13 cellular contexts compared by ENCODE assay signal in genomic region chr16:12188674-12189249, GRCh38.
DNase-seq lines count a peak whose midpoint lies in the region; TF ChIP-seq lines count a peak whose summit lies in the region.
"Had no signal": no experiment of that assay in that cellular context is flagged by ENCODE, and none has a peak within 500 bp of the region (broad histone marks: within the 10 kb centered on the region; RNA-seq: fewer than 3 reads in every experiment).

No MANE protein-coding gene starts in this region.

- POLR2A ChIA-PET in PC-9 (lab: Charles Lee; ENCODE audit: unreplicated experiment): interaction anchor here (0.6 kb wide), 1 partner anchor 922 kb away, joined by 3 read pairs; no protein-coding TSS in a partner anchor

- peak overlapping the region; percentile 27 for H3K4me2 ChIP-seq in PC-9
- H3K4me2 ChIP-seq in smooth muscle cell: no peak overlapping the region
- H3K4me2 ChIP-seq: neural progenitor cell had no signal

- DNase-seq in NCI-H2171 treated with DMSO at 0.1 percent for 48 hours (lab: John Stamatoyannopoulos, UW) (peak; percentile 27), NCI-H2171 (lab: John Stamatoyannopoulos, UW) (no peak), PC-9 (peak; percentile 27 to 69), fibroblast of the aortic adventitia (ENCODE audit: low read depth) (peak; percentile 14), smooth muscle cell (lab: John Stamatoyannopoulos, UW; ENCODE audit: unreplicated experiment) (no peak), NCI-H2029 treated with DMSO at 0.1 percent for 48 hours (lab: John Stamatoyannopoulos, UW) (no peak), NCI-H2227 (lab: John Stamatoyannopoulos, UW; ENCODE audit: unreplicated experiment) (no peak)
- DNase-seq in stimulated activated naive CD4-positive, alpha-beta T cell treated with Interleukin-2 at 50 U/mL for 16 hours (lab: John Stamatoyannopoulos, UW): no peak
- DNase-seq: activated B cell treated with CpG ODN at 0.5 μM for 24 hours; activated naive CD4-positive, alpha-beta T cell treated with anti-CD3 and anti-CD28 coated beads for 36 hours; Kasumi-1; NCI-H2081 treated with DMSO at 0.1 percent for 48 hours had no signal

- H3K36me3 ChIP-seq in PC-9 (ENCODE audit: low read depth) (no peaks in the 10 kb centered on the region), smooth muscle cell (ENCODE audit: low read depth) (no peaks in the 10 kb centered on the region)
- H3K36me3 ChIP-seq: neural progenitor cell had no signal

- H3F3A ChIP-seq in PC-9 (ENCODE audit: insufficient read depth, low read depth) (peaks cover 19% of the 10 kb centered on the region; the same call in 1 of the 2 replicates), smooth muscle cell (ENCODE audit: low read depth) (no peaks in the 10 kb centered on the region)

- CTCF ChIA-PET in PC-9 (lab: Charles Lee): interaction anchor here (0.6 kb wide), 1 partner anchor 341 kb away, joined by 8 read pairs; no protein-coding TSS in a partner anchor

- no peak overlapping the region for H2AFZ ChIP-seq in PC-9
- H2AFZ ChIP-seq in smooth muscle cell (ENCODE audit: low read depth): no peak overlapping the region
- H2AFZ ChIP-seq: neural progenitor cell had no signal

- H3K27me3 ChIP-seq in PC-9 (ENCODE audit: insufficient read depth, low read depth) (no peaks in the 10 kb centered on the region), smooth muscle cell (ENCODE audit: low read depth) (no peaks in the 10 kb centered on the region)
- H3K27me3 ChIP-seq: neural progenitor cell had no signal

- no peaks in the 10 kb centered on the region for H3K9me3 ChIP-seq in PC-9 (ENCODE audit: insufficient read depth, low read depth)
- H3K9me3 ChIP-seq in smooth muscle cell (replicated peaks; ENCODE audit: low read depth): no peaks in the 10 kb centered on the region

- BruUV-seq in PC-9 (replicated peaks; lab: Mats Ljungman, UMichigan): no TSS peak

- H4K20me1 ChIP-seq in PC-9 (ENCODE audit: insufficient read depth): no peaks in the 10 kb centered on the region
- H4K20me1 ChIP-seq in smooth muscle cell (ENCODE audit: low read depth): peaks cover 6% of the 10 kb centered on the region

- H3K79me2 ChIP-seq in PC-9 (ENCODE audit: low read depth) (no peaks in the 10 kb centered on the region), smooth muscle cell (ENCODE audit: low read depth) (no peaks in the 10 kb centered on the region)

- no peaks in the 10 kb centered on the region for H3K9me2 ChIP-seq in PC-9 (ENCODE audit: insufficient read depth)

- H3K4me3 ChIP-seq in PC-9: no peak overlapping the region
- H3K4me3 ChIP-seq in fibroblast of the aortic adventitia (ENCODE audit: low read depth, low read length): no peak overlapping the region
- no peak overlapping the region for H3K4me3 ChIP-seq in smooth muscle cell
- H3K4me3 ChIP-seq: neural progenitor cell had no signal

- H3K9ac ChIP-seq in smooth muscle cell (ENCODE audit: low read depth): no peak overlapping the region
- H3K9ac ChIP-seq: neural progenitor cell had no signal

- peak overlapping the region; percentile 67 for H3K27ac ChIP-seq in PC-9
- H3K27ac ChIP-seq in smooth muscle cell (ENCODE audit: low read depth): peak overlapping the region; percentile 46
- H3K27ac ChIP-seq: neural progenitor cell had no signal

- H3K4me1 ChIP-seq in PC-9 (replicated peaks; ENCODE audit: insufficient read depth) (peaks cover 33% of the 10 kb centered on the region), smooth muscle cell (ENCODE audit: low read depth) (peaks cover 7% of the 10 kb centered on the region)

- intact Hi-C loops in PC-9 (cut with micrococcal nuclease; ENCODE audit: unreplicated experiment): no loop called here

- TF ChIP-seq CTCF in PC-9 (conservative IDR thresholded peaks at IDR 0.05): no peak
- TF ChIP-seq CTCF in fibroblast of the aortic adventitia (IDR thresholded peaks at IDR 0.05; ENCODE audit: insufficient read depth, low read length): no peak
- no peak for TF ChIP-seq CTCF in smooth muscle cell (IDR thresholded peaks at IDR 0.05; ENCODE audit: borderline replicate concordance, insufficient read depth, poor library complexity, severe bottlenecking)

- WGBS in smooth muscle cell (ENCODE audit: low lambda C conversion rate): 60% methylated on average over 3 of the region's 3 CpGs

Comparison
In these comparisons a context has a peak if more than half of its experiments do, and no peak if none do; other contexts are left out.
1. DNase-seq: peak in NCI-H2171 treated with DMSO at 0.1 percent for 48 hours (single experiment), PC-9 (2 of 2) and fibroblast of the aortic adventitia (single experiment); none in NCI-H2171 (single experiment), smooth muscle cell (single experiment), NCI-H2029 treated with DMSO at 0.1 percent for 48 hours (single experiment), NCI-H2227 (single experiment) and stimulated activated naive CD4-positive, alpha-beta T cell treated with Interleukin-2 at 50 U/mL for 16 hours (single experiment).